ENCODE assay signal across 11 cellular contexts in genomic region chrX:46626566-46626965, GRCh38. TPM values are rescaled to one million over a fixed set of nuclear protein-coding genes. Genes with fewer than 3 reads are reported as not detected.
DNase-seq lines count a peak whose midpoint lies in the region; ATAC-seq lines count a peak whose summit lies in the region.
"Had no signal": no experiment of that assay in that cellular context is flagged by ENCODE, and none has a peak within 500 bp of the region (broad histone marks: within the 10 kb centered on the region; RNA-seq: fewer than 3 reads in every experiment).

No MANE protein-coding gene starts in this region.

- ATAC-seq in GM21576 (IDR thresholded peaks at IDR 0.05; ENCODE audit: unreplicated experiment) (no peak), HG03045 (IDR thresholded peaks at IDR 0.05; ENCODE audit: unreplicated experiment) (no peak)

- peak; percentile 22 for DNase-seq in stimulated activated naive CD4-positive, alpha-beta T cell treated with Interleukin-2 at 50 U/mL for 16 hours (lab: John Stamatoyannopoulos, UW)
- DNase-seq in stimulated activated naive CD4-positive, alpha-beta T cell (lab: John Stamatoyannopoulos, UW), result no peak
- DNase-seq in SKM-1 treated with dmso at 0.1 percent for 144 hours (lab: John Stamatoyannopoulos, UW; ENCODE audit: unreplicated experiment) (peak; percentile 82), dermis blood vessel endothelial cell (peak; percentile 92), SW 1271 (lab: John Stamatoyannopoulos, UW) (no peak), NCI-H146 treated with DMSO at 0.1 percent for 48 hours (lab: John Stamatoyannopoulos, UW; ENCODE audit: unreplicated experiment) (no peak)
- DNase-seq: activated CD8-positive, alpha-beta memory T cell treated with anti-CD3 and anti-CD28 coated beads, Interleukin-2, amount 50 U/mL, for 48 hours; Calu3; NCI-H1048 had no signal

RNA-seq across cellular contexts. Expression of gene CHST7, which starts 53.0 kb away (rescaled TPM):
- total RNA-seq in dermis blood vessel endothelial cell, result 68.4 and 82.2 TPM in 2 replicates

Comparison
In these comparisons a context has a peak if more than half of its experiments do, and no peak if none do; other contexts are left out.
1. DNase-seq: peak in stimulated activated naive CD4-positive, alpha-beta T cell treated with Interleukin-2 at 50 U/mL for 16 hours (single experiment), SKM-1 treated with dmso at 0.1 percent for 144 hours (single experiment) and dermis blood vessel endothelial cell (single experiment); none in stimulated activated naive CD4-positive, alpha-beta T cell (0 of 6), SW 1271 (0 of 2) and NCI-H146 treated with DMSO at 0.1 percent for 48 hours (single experiment).